In the genomic region with DNA sequence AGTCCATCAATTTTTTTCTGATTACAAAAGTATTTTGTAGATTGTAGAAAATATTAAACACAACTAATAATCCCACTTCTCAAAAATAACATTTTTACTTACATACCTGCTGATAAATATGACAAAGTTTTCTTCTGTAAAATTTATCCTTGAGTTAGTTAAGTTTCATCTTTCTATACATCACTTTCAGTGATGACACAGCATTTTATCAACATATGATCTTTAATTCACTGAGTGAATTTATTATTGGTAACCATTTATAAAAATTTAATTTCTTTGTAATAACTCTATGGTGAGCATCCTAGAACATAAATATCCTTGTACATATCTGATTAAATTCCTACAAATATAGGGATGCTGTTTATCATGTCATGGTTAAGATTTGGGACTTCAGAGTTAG, we compare ENCODE assay signal across 27 cellular contexts.
"Had no signal": no experiment of that assay in that cellular context is flagged by ENCODE, and none has a peak within 500 bp of the region (broad histone marks: within the 10 kb centered on the region; RNA-seq: fewer than 3 reads in every experiment).

No MANE protein-coding gene starts in this region.

- H3K9me3 ChIP-seq: colonic mucosa, esophagus squamous epithelium, left lung, lower lobe of right lung, mucosa of descending colon had no signal

- DNase-seq: colonic mucosa; cortex of kidney; effector CD8-positive, alpha-beta T cell; effector memory CD8-positive, alpha-beta T cell; endodermal cell; erythroblast; esophagus squamous epithelium; foreskin fibroblast; foreskin melanocyte; gastrocnemius medialis; glutamatergic neuron; head of caudate nucleus; heart right ventricle; hippocampal formation; left cardiac atrium; left lung; left ventricle myocardium superior; lower lobe of right lung; mesenchymal stem cell; mucosa of descending colon; naive B cell had no signal

- H3K4me3 Mint-ChIP-seq: dendritic cell treated with granulocyte-macrophage colony-stimulating factor and Interleukin-4, amounts not matched to agents 40 ng/mL and 50 ng/mL, for 4 days; effector memory CD8-positive, alpha-beta T cell; endodermal cell; mesothelial cell of epicardium; naive B cell had no signal

- H3K36me3 Mint-ChIP-seq: mesothelial cell of epicardium, naive B cell had no signal

- ATAC-seq: effector memory CD8-positive, alpha-beta T cell; esophagus mucosa; gastrocnemius medialis; heart right ventricle; left cardiac atrium; left ventricle myocardium superior; lower lobe of right lung; mucosa of descending colon had no signal

- FAIRE-seq: islet of Langerhans, keratinocyte had no signal

- H3K27ac ChIP-seq: colonic mucosa, epithelial cell of prostate, esophagus squamous epithelium, gastrocnemius medialis, heart right ventricle, left lung, lower lobe of right lung had no signal

- H3K9me3 Mint-ChIP-seq: dendritic cell treated with granulocyte-macrophage colony-stimulating factor and Interleukin-4, amounts not matched to agents 40 ng/mL and 50 ng/mL, for 4 days; endodermal cell had no signal

- H3K27me3 ChIP-seq: colonic mucosa, esophagus squamous epithelium, gastrocnemius medialis, heart right ventricle, left lung had no signal

- H3K27ac Mint-ChIP-seq: dendritic cell treated with granulocyte-macrophage colony-stimulating factor and Interleukin-4, amounts not matched to agents 40 ng/mL and 50 ng/mL, for 4 days; effector memory CD8-positive, alpha-beta T cell; endodermal cell; mesothelial cell of epicardium; naive B cell had no signal

- H3K4me3 ChIP-seq: colonic mucosa, esophagus squamous epithelium, gastrocnemius medialis, heart right ventricle, left lung, lower lobe of right lung, mucosa of descending colon had no signal

- H3K36me3 ChIP-seq: colonic mucosa, esophagus squamous epithelium, gastrocnemius medialis, heart right ventricle, left lung, lower lobe of right lung had no signal

- H3K4me1 Mint-ChIP-seq: naive B cell had no signal

- H3K4me1 ChIP-seq: colonic mucosa, gastrocnemius medialis, heart right ventricle, left lung, lower lobe of right lung had no signal

- H3K27me3 Mint-ChIP-seq: dendritic cell treated with granulocyte-macrophage colony-stimulating factor and Interleukin-4, amounts not matched to agents 40 ng/mL and 50 ng/mL, for 4 days; effector memory CD8-positive, alpha-beta T cell; naive B cell had no signal
